In the genomic region with DNA sequence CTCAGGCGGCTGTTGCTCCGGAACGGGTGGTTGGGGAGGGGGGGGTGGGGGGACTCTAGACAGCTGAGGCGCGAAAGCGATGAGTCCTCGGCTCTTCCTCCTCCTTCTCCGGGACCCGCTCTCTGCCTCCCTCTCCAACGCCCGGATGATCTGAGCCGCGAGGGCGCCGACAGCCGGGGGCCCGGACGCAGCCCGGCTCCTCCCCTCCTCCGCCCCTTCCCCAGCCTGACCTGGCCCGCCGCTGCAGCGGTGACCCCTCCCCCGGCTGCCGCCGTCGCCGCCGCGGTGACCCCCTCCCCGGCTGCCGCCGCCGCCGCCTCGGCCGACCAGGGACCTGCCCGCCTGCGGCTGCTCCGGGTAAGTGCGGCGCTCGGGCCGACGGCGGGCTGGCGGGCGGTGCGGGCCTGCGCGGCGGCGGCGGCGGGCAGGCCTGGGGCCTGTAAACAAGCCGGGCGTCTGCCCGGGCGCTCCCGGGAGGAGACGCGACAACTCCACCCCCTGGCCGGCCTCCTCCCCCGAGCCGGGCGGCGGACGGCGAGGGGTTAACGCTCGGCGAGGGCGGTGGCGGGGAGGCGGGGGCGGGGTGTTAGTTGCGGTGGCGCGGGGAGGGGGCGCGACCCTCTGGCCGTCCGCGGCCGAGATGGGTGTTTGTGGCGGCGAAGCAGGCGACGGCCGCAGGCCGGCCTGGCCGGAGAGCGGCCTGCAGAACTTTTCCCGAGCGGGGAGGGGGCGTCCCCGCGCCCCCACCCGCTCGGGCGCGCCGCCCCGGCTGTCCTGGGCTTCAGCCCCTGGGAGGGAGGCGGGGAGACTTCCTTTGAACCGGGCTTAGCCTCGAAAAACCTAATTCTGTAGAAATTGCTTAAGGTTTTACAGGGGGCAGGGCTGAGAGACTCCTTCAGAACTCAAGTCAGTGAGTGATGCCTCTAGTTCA, we compare ENCODE assay signal across 8 cellular contexts. TPM values are rescaled to one million over a fixed set of nuclear protein-coding genes. Genes with fewer than 3 reads are reported as not detected.
DNase-seq lines count a peak whose midpoint lies in the region; ATAC-seq and TF ChIP-seq lines count a peak whose summit lies in the region.

No MANE protein-coding gene starts in this region.

- peak; percentile 37 for ATAC-seq in GM21423 (IDR thresholded peaks at IDR 0.05; ENCODE audit: unreplicated experiment)
- ATAC-seq in foreskin keratinocyte, result peak; percentile 50

- H3K36me3 ChIP-seq in neural progenitor cell (no peaks in the 10 kb centered on the region), stomach smooth muscle (ENCODE audit: control insufficient read depth in 2 of 2, insufficient read depth in 2 of 2, low read length in 2 of 2) (no peaks in the 10 kb centered on the region)

- H3K79me2 ChIP-seq in neural progenitor cell (ENCODE audit: low read depth), result peaks cover 47% of the 10 kb centered on the region

- H3K27me3 Mint-ChIP-seq in neural progenitor cell (ENCODE audit: insufficient read depth, low read depth), result peaks cover 5% of the 10 kb centered on the region

- H3K36me3 Mint-ChIP-seq in neural progenitor cell, result peaks cover 14% of the 10 kb centered on the region

- peak overlapping the region; percentile 74 for H3K4me3 ChIP-seq in neural progenitor cell
- H3K4me3 ChIP-seq in stomach smooth muscle (ENCODE audit: low read length in 2 of 2), result peak overlapping the region; percentile 77

- H3K4me2 ChIP-seq in neural progenitor cell, result peak overlapping the region; percentile 77

- H3F3A ChIP-seq in neural progenitor cell (ENCODE audit: low read depth), result peaks cover 35% of the 10 kb centered on the region

- H3K9ac ChIP-seq in neural progenitor cell (peak overlapping the region; percentile 65), stomach smooth muscle (ENCODE audit: low read length in 2 of 2) (peak overlapping the region; percentile 48 to 76)

- peaks cover 18% of the 10 kb centered on the region for H3K4me1 ChIP-seq in foreskin keratinocyte
- H3K4me1 ChIP-seq in neural progenitor cell, result peaks cover 49% of the 10 kb centered on the region
- H3K4me1 ChIP-seq in stomach smooth muscle (ENCODE audit: control insufficient read depth, insufficient read depth, low read length), result peaks cover 12% of the 10 kb centered on the region

- H3K27ac ChIP-seq in foreskin keratinocyte (peak overlapping the region; percentile 74), neural progenitor cell (peak overlapping the region; percentile 91), stomach smooth muscle (ENCODE audit: low read length) (peak overlapping the region; percentile 47)

- H4K20me1 ChIP-seq in neural progenitor cell (ENCODE audit: low read depth), result peaks cover 31% of the 10 kb centered on the region

- peak; percentile 90 for DNase-seq in D341Med (ENCODE audit: low spot score)
- peak; percentile 78 for DNase-seq in HuH-7 (ENCODE audit: low spot score)
- peak; percentile 78 for DNase-seq in RPMI8226
- DNase-seq in activated gamma-delta T cell treated with anti-CD3 and anti-CD28 coated beads, Interleukin-2, amount 50 U/mL, for 16 hours (ENCODE audit: low read depth), result peak; percentile 47
- no peak for DNase-seq in foreskin keratinocyte
- peak; percentile 95 for DNase-seq in neural progenitor cell (ENCODE audit: low spot score)

- H3K27me3 ChIP-seq in foreskin keratinocyte (no peaks in the 10 kb centered on the region), neural progenitor cell (no peaks in the 10 kb centered on the region), stomach smooth muscle (ENCODE audit: control insufficient read depth in 1 of 2, insufficient read depth in 2 of 2, low read length in 2 of 2) (no peaks in the 10 kb centered on the region)

- peak overlapping the region; percentile 9 for H2AFZ ChIP-seq in neural progenitor cell (replicated peaks)

- H3K4me1 Mint-ChIP-seq in neural progenitor cell, result peaks cover 44% of the 10 kb centered on the region

- no peak for TF ChIP-seq CTCF in foreskin keratinocyte (conservative IDR thresholded peaks at IDR 0.05)
- no peak for TF ChIP-seq CTCF in neural progenitor cell (IDR thresholded peaks at IDR 0.05)

- no peaks in the 10 kb centered on the region for H3K9me3 ChIP-seq in neural progenitor cell (ENCODE audit: low read depth)
- H3K9me3 ChIP-seq in stomach smooth muscle (ENCODE audit: control insufficient read depth in 2 of 2, low read length in 2 of 2), result no peaks in the 10 kb centered on the region

- peak overlapping the region; percentile 96 for H3K27ac Mint-ChIP-seq in neural progenitor cell

- peak overlapping the region; percentile 96 for H3K4me3 Mint-ChIP-seq in neural progenitor cell

- H3K9me3 Mint-ChIP-seq in neural progenitor cell, result peaks cover 4% of the 10 kb centered on the region

RNA-seq across cellular contexts. Expression of gene PPM1A, which starts 0.6 kb away (rescaled TPM):
- total RNA-seq in foreskin keratinocyte (30.8 and 32.4 TPM in 2 replicates), neural progenitor cell (ENCODE audit: low replicate concordance) (35.2 and 55.0 TPM in 2 replicates)
- 17.4 and 20.2 TPM in 2 replicates for polyA plus RNA-seq in foreskin keratinocyte

Comparison
In these comparisons a context has a peak if more than half of its experiments do, and no peak if none do; other contexts are left out.
1. DNase-seq: peak in D341Med (single experiment), HuH-7 (single experiment), RPMI8226 (single experiment), activated gamma-delta T cell treated with anti-CD3 and anti-CD28 coated beads, Interleukin-2, amount 50 U/mL, for 16 hours (single experiment) and neural progenitor cell (single experiment); none in foreskin keratinocyte (0 of 2).
2. Peak in every context shown above with its lines, with median percentiles within 50 percentile points of each other: H3K27ac ChIP-seq.